Comparison of ENCODE assay signal across 7 cellular contexts in genomic region chr12:30823140-30823669, GRCh38.
DNase-seq lines count a peak whose midpoint lies in the region; ATAC-seq and TF ChIP-seq lines count a peak whose summit lies in the region.

No MANE protein-coding gene starts in this region.

- H3K27me3 ChIP-seq in thymus (ENCODE audit: control insufficient read depth, insufficient read depth) = peaks cover 15% of the 10 kb centered on the region

- H3K27ac ChIP-seq in thymus (ENCODE audit: low read depth) = peak overlapping the region; percentile 46

- H3K4me3 ChIP-seq in WI38 (ENCODE audit: low read depth, low read length) (peak overlapping the region; percentile 51; the same call in 1 of the 2 replicates), mucosa of descending colon (no peak overlapping the region), thymus (ENCODE audit: low read length) (peak overlapping the region; percentile 47)

- TF ChIP-seq CTCF in WI38 (IDR thresholded peaks at IDR 0.05; ENCODE audit: low read depth, low read length) (no peak), mucosa of descending colon (IDR thresholded peaks at IDR 0.05) (peak; percentile 17)

- H3K4me1 ChIP-seq in mucosa of descending colon (ENCODE audit: low read depth) (peaks cover 9% of the 10 kb centered on the region), thymus (ENCODE audit: control insufficient read depth, insufficient read depth, low read length) (no peaks in the 10 kb centered on the region)

- intact Hi-C loops in mucosa of descending colon (cut with DNase I, micrococcal nuclease) = no loop called here

- ATAC-seq in GM19467 (IDR thresholded peaks at IDR 0.05; ENCODE audit: unreplicated experiment) (peak; percentile 42), mucosa of descending colon (peak; percentile 62)

- DNase-seq in ecto neural progenitor cell (ENCODE audit: low spot score) (peak; percentile 83), mucosa of descending colon (peak; percentile 22 to 55 (median 54)), GF-D8 (lab: John Stamatoyannopoulos, UW) (no peak), EL (no peak)

- 23% methylated on average over 34 of the region's 34 CpGs for WGBS in thymus

- H3K9me3 ChIP-seq in mucosa of descending colon = no peaks in the 10 kb centered on the region
- peaks cover 1% of the 10 kb centered on the region for H3K9me3 ChIP-seq in thymus (ENCODE audit: control insufficient read depth)

- H3K36me3 ChIP-seq in mucosa of descending colon (ENCODE audit: low read depth) = no peaks in the 10 kb centered on the region
- H3K36me3 ChIP-seq in thymus (ENCODE audit: control insufficient read depth, insufficient read depth) = peaks cover 4% of the 10 kb centered on the region

Comparison
In these comparisons a context has a peak if more than half of its experiments do, and no peak if none do; other contexts are left out.
1. DNase-seq: peak in ecto neural progenitor cell (single experiment) and mucosa of descending colon (3 of 3); none in GF-D8 (single experiment) and EL (single experiment).